Comparison of ENCODE assay signal across 17 cellular contexts in the genomic region with DNA sequence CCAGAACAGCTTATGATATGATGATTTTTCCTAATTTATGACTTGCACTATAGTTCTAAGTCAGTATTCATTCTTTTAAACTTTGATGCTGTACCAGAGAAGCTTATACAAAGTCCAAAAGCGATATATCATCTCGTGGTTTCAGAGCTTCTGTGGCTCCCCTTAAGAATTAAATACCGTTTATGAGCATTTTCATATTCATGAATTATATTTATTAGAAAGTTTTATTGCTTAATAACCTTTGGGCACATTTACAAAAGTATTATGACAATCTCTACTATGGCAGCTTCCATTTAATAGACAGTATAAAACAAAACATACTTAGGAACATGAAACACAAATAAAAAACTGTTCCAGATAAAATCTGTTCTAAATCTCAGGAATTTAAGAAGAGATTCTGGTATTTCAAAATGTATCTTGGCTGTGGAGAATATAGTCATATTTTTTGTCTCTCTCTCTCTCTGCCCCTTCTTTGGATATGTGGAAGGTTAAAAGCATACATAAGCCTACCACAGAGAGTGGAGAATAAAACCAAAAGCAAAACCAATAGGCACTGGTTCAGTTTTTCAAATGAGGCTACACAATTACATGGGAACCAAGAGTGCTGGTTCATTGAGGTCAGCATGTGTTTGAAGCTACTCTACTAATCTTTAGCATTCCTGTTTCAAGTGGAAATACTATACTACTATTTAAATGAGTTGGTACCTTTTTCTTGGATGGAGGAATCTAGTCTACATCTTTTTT.
DNase-seq lines count a peak whose midpoint lies in the region; ATAC-seq and TF ChIP-seq lines count a peak whose summit lies in the region.
"Had no signal": no experiment of that assay in that cellular context is flagged by ENCODE, and none has a peak within 500 bp of the region (broad histone marks: within the 10 kb centered on the region; RNA-seq: fewer than 3 reads in every experiment).

No MANE protein-coding gene starts in this region.

- POLR2A ChIA-PET in GM10248 (lab: Yijun Ruan, JAX), result no interaction called here

- no peak overlapping the region for H4K8ac ChIP-seq in mesenchymal stem cell (ENCODE audit: low read length)

- H3K18ac ChIP-seq in mesenchymal stem cell (ENCODE audit: low read depth in 1 of 2, low read length in 2 of 2), result no peak overlapping the region

- no peak overlapping the region for H2BK120ac ChIP-seq in mesenchymal stem cell (ENCODE audit: low read depth, low read length)

- no peak overlapping the region for H3K4me2 ChIP-seq in mesenchymal stem cell (ENCODE audit: low read length, poor library complexity, severe bottlenecking)

- no peaks in the 10 kb centered on the region for H3K4me1 Mint-ChIP-seq in stimulated activated naive CD8-positive, alpha-beta T cell treated with anti-CD3 and anti-CD28 coated beads, Interleukin-15, amount 100 ng/mL, for 72 hours
- H3K4me1 Mint-ChIP-seq: neural crest cell had no signal

- no peak for TF ChIP-seq CTCF in GM10248 (IDR thresholded peaks at IDR 0.05; ENCODE audit: control extremely low read depth, extremely low read depth, low read depth, missing control alignments)

- no peaks in the 10 kb centered on the region for H3K79me1 ChIP-seq in mesenchymal stem cell (replicated peaks; ENCODE audit: low read length, poor library complexity, severe bottlenecking)

- H3K36me3 ChIP-seq in mesenchymal stem cell (ENCODE audit: control insufficient read depth in 1 of 2, insufficient read depth in 2 of 2, low read depth in 1 of 2, low read length in 2 of 2), result no peaks in the 10 kb centered on the region
- H3K36me3 ChIP-seq: heart left ventricle, transverse colon had no signal

- H3K27me3 ChIP-seq in mesenchymal stem cell (ENCODE audit: control insufficient read depth in 1 of 2, insufficient read depth in 1 of 2, low read length in 2 of 2), result no peaks in the 10 kb centered on the region
- H3K27me3 ChIP-seq: heart left ventricle, transverse colon had no signal

- no peak overlapping the region for H3K14ac ChIP-seq in mesenchymal stem cell (ENCODE audit: low read length in 2 of 2)

- no peak overlapping the region for H3K4ac ChIP-seq in mesenchymal stem cell (ENCODE audit: low read depth in 1 of 2, low read length in 2 of 2)

- H3K27ac Mint-ChIP-seq in stimulated activated naive CD8-positive, alpha-beta T cell treated with anti-CD3 and anti-CD28 coated beads, Interleukin-15, amount 100 ng/mL, for 72 hours, result no peak overlapping the region
- H3K27ac Mint-ChIP-seq: activated T-cell treated with anti-CD3 and anti-CD28 coated beads, Interleukin-2, amount 50 U/mL, for 24 hours had no signal

- H2AFZ ChIP-seq in mesenchymal stem cell (ENCODE audit: low read depth, low read length), result no peak overlapping the region

- no peak overlapping the region for H2BK15ac ChIP-seq in mesenchymal stem cell (ENCODE audit: low read depth, poor library complexity, severe bottlenecking)

- 100% methylated on average over 1 of the region's 3 CpGs for WGBS in mesenchymal stem cell

- DNase-seq in GM10248 (ENCODE audit: extremely low spot score) (peak; percentile 10), NCI-H1694 (lab: John Stamatoyannopoulos, UW) (no peak), T-helper 9 cell (no peak), mesenchymal stem cell (no peak)
- no peak for DNase-seq in stimulated activated naive CD8-positive, alpha-beta T cell treated with anti-CD3 and anti-CD28 coated beads, Interleukin-15, amount 100 ng/mL, for 72 hours
- DNase-seq: ACHN; activated CD4-positive, CD25-positive, alpha-beta regulatory T cell treated with anti-CD3 and anti-CD28 coated beads, Interleukin-2, amount 50 U/mL, for 72 hours; activated T-cell treated with anti-CD3 and anti-CD28 coated beads, Interleukin-2, amount 50 U/mL, for 24 hours; heart left ventricle; NCI-H1417; NCI-H69; small intestine; transverse colon had no signal

- no peaks in the 10 kb centered on the region for H3K4me1 ChIP-seq in mesenchymal stem cell (ENCODE audit: control insufficient read depth, insufficient read depth, low read depth, low read length)

- no peak overlapping the region for H2BK5ac ChIP-seq in mesenchymal stem cell (ENCODE audit: low read depth, low read length, poor library complexity, severe bottlenecking)

- H3K4me3 Mint-ChIP-seq in stimulated activated naive CD8-positive, alpha-beta T cell treated with anti-CD3 and anti-CD28 coated beads, Interleukin-15, amount 100 ng/mL, for 72 hours, result no peak overlapping the region
- H3K4me3 Mint-ChIP-seq: activated T-cell treated with anti-CD3 and anti-CD28 coated beads, Interleukin-2, amount 50 U/mL, for 24 hours; neural crest cell had no signal

- H2AK5ac ChIP-seq in mesenchymal stem cell (ENCODE audit: low read length, severe bottlenecking), result no peak overlapping the region

- no peak overlapping the region for H3K4me3 ChIP-seq in mesenchymal stem cell (ENCODE audit: insufficient read depth in 1 of 2, low read depth in 1 of 2, low read length in 2 of 2)
- H3K4me3 ChIP-seq: heart left ventricle, transverse colon had no signal

- H3K9me3 ChIP-seq in mesenchymal stem cell (ENCODE audit: control insufficient read depth, low read length), result no peaks in the 10 kb centered on the region
- H3K9me3 ChIP-seq: transverse colon had no signal

- no peak overlapping the region for H2BK12ac ChIP-seq in mesenchymal stem cell (ENCODE audit: low read length in 2 of 2)

- no peak overlapping the region for H3K23ac ChIP-seq in mesenchymal stem cell (ENCODE audit: low read length in 2 of 2)

- no peak overlapping the region for H3K27ac ChIP-seq in mesenchymal stem cell (ENCODE audit: low read length, poor library complexity, severe bottlenecking)
- H3K27ac ChIP-seq: heart left ventricle, transverse colon had no signal

- CTCF ChIA-PET in GM10248 (lab: Yijun Ruan, JAX), result interaction anchor here (1.4 kb wide), 1 partner anchor 25 kb away, joined by 3 read pairs; no protein-coding TSS in a partner anchor

- no peaks in the 10 kb centered on the region for H3K9me3 Mint-ChIP-seq in stimulated activated naive CD8-positive, alpha-beta T cell treated with anti-CD3 and anti-CD28 coated beads, Interleukin-15, amount 100 ng/mL, for 72 hours
- H3K9me3 Mint-ChIP-seq: activated T-cell treated with anti-CD3 and anti-CD28 coated beads, Interleukin-2, amount 50 U/mL, for 24 hours; neural crest cell had no signal

- no peak overlapping the region for H4K91ac ChIP-seq in mesenchymal stem cell (ENCODE audit: low read length)

- H3K9ac ChIP-seq in mesenchymal stem cell (ENCODE audit: low read length), result no peak overlapping the region

- ATAC-seq in GM19397 (IDR thresholded peaks at IDR 0.05; ENCODE audit: unreplicated experiment) (peak; percentile 75), HG02763 (IDR thresholded peaks at IDR 0.05; ENCODE audit: unreplicated experiment) (peak; percentile 70), HG03565 (IDR thresholded peaks at IDR 0.05; ENCODE audit: unreplicated experiment) (peak; percentile 47)
- ATAC-seq in stimulated activated naive CD8-positive, alpha-beta T cell treated with anti-CD3 and anti-CD28 coated beads, Interleukin-15, amount 100 ng/mL, for 72 hours, result no peak
- ATAC-seq: heart left ventricle had no signal

- H3K27me3 Mint-ChIP-seq in stimulated activated naive CD8-positive, alpha-beta T cell treated with anti-CD3 and anti-CD28 coated beads, Interleukin-15, amount 100 ng/mL, for 72 hours, result no peaks in the 10 kb centered on the region
- H3K27me3 Mint-ChIP-seq: activated T-cell treated with anti-CD3 and anti-CD28 coated beads, Interleukin-2, amount 50 U/mL, for 24 hours had no signal
